In the genomic region with DNA sequence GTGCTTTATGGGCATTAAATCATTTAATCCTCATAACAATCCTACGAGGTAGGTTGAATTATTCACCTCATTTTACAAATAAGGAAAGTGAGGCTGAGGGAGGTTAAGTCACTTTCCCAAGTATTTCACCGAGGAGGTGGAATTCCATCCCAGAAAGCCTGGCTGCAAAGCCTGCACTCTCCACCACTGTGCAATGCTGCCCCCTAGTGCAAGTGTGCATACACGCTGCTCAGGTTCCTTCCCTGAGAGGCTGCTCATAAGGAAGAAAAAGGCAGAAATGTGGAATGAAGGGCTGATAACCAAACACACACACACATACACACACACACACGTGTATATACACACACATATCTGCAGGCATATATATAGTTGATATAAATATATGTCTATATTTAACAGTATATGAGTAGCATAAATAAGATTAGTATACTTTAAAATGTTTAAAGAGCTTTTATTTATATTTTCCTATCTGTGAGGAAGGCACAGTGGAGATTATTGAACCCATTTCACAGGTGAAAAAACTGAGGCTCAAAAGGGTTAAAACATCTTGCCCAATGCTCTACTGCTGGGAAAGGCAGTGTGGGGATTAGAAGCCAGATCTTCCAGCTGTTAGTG, we compare ENCODE assay signal across 1 cellular context.
TF ChIP-seq lines count a peak whose summit lies in the region.

No MANE protein-coding gene starts in this region.

TF ChIP-seq in Ishikawa, 13 proteins besides CTCF, POLR2A, EP300 and RAD21:
- TF ChIP-seq, protein P1, sequence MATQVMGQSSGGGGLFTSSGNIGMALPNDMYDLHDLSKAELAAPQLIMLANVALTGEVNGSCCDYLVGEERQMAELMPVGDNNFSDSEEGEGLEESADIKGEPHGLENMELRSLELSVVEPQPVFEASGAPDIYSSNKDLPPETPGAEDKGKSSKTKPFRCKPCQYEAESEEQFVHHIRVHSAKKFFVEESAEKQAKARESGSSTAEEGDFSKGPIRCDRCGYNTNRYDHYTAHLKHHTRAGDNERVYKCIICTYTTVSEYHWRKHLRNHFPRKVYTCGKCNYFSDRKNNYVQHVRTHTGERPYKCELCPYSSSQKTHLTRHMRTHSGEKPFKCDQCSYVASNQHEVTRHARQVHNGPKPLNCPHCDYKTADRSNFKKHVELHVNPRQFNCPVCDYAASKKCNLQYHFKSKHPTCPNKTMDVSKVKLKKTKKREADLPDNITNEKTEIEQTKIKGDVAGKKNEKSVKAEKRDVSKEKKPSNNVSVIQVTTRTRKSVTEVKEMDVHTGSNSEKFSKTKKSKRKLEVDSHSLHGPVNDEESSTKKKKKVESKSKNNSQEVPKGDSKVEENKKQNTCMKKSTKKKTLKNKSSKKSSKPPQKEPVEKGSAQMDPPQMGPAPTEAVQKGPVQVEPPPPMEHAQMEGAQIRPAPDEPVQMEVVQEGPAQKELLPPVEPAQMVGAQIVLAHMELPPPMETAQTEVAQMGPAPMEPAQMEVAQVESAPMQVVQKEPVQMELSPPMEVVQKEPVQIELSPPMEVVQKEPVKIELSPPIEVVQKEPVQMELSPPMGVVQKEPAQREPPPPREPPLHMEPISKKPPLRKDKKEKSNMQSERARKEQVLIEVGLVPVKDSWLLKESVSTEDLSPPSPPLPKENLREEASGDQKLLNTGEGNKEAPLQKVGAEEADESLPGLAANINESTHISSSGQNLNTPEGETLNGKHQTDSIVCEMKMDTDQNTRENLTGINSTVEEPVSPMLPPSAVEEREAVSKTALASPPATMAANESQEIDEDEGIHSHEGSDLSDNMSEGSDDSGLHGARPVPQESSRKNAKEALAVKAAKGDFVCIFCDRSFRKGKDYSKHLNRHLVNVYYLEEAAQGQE (IDR thresholded peaks at IDR 0.05; ENCODE audit: low read depth) = no peak
- peak; percentile 65 for TF ChIP-seq TEAD4 (IDR thresholded peaks at IDR 0.05)
